Comparison of ENCODE assay signal across 8 cellular contexts in genomic region chr5:96876292-96876850, GRCh38. TPM values are rescaled to one million over a fixed set of nuclear protein-coding genes. Genes with fewer than 3 reads are reported as not detected.
A peak's percentile ranks its signal among the peaks of the same experiment; 100 is the strongest.
DNase-seq lines count a peak whose midpoint lies in the region; ATAC-seq and TF ChIP-seq lines count a peak whose summit lies in the region.

TSS of gene ERAP2 (plus strand) at chr5:96876500. CDS start at chr5:96879686, 3,186 bp downstream.

- H3K36me3 ChIP-seq in duodenal mucosa (ENCODE audit: control insufficient read depth in 1 of 2, insufficient read depth in 2 of 2, low read length in 2 of 2) (peaks cover 7 to 8% of the 10 kb centered on the region in 2 donors), vagina (no peaks in the 10 kb centered on the region)

- peak; percentile 60 for DNase-seq in DMS53 treated with DMSO at 0.1 percent for 48 hours (lab: John Stamatoyannopoulos, UW; ENCODE audit: unreplicated experiment)
- DNase-seq in mucosa of gallbladder (ENCODE audit: low spot score): no peak
- no peak for DNase-seq in vagina (ENCODE audit: extremely low spot score in 2 of 2)
- DNase-seq in effector CD8-positive, alpha-beta T cell (lab: John Stamatoyannopoulos, UW): no peak

- TF ChIP-seq CTCF in vagina (IDR thresholded peaks at IDR 0.05): no peak

- intact Hi-C loops in vagina (cut with DNase I): no loop called here

- peaks cover 34 to 37% of the 10 kb centered on the region in 2 donors for H3K4me1 ChIP-seq in duodenal mucosa (ENCODE audit: control insufficient read depth in 1 of 2, insufficient read depth in 2 of 2, low read length in 2 of 2)
- peaks cover 25% of the 10 kb centered on the region for H3K4me1 ChIP-seq in vagina

- H3K4me3 ChIP-seq in duodenal mucosa (ENCODE audit: low read depth in 1 of 2, low read length in 2 of 2) (peak within 1 kb of the TSS; percentile 91 to 95), vagina (peak within 1 kb of the TSS; percentile 48 to 67)

- TF ChIP-seq POLR2A in vagina (IDR thresholded peaks at IDR 0.05): no peak

- H3K9ac ChIP-seq in duodenal mucosa (ENCODE audit: low read depth in 1 of 2, low read length in 2 of 2): peak within 1 kb of the TSS; percentile 80 to 84

- peak within 1 kb of the TSS; percentile 20 for H3K27ac ChIP-seq in duodenal mucosa (ENCODE audit: low read depth, low read length)
- H3K27ac ChIP-seq in vagina: peak within 1 kb of the TSS; percentile 89

- H3K9me3 ChIP-seq in duodenal mucosa (ENCODE audit: control insufficient read depth in 1 of 2, low read length in 2 of 2) (no peaks in the 10 kb centered on the region), vagina (no peaks in the 10 kb centered on the region)

- peak; percentile 47 for ATAC-seq in GM19467 (IDR thresholded peaks at IDR 0.05; ENCODE audit: unreplicated experiment)
- peak; percentile 62 for ATAC-seq in HG03565 (IDR thresholded peaks at IDR 0.05; ENCODE audit: unreplicated experiment)
- ATAC-seq in SK-N-SH treated with all-trans-retinoic acid at 6 μM for 48 hours: peak; percentile 60

- H3K27me3 ChIP-seq in duodenal mucosa (ENCODE audit: control insufficient read depth in 1 of 2, insufficient read depth in 2 of 2, low read length in 2 of 2): no peaks in the 10 kb centered on the region
- H3K27me3 ChIP-seq in vagina: no peaks in the 10 kb centered on the region

TF ChIP-seq in SK-N-SH treated with all-trans-retinoic acid at 6 μM for 48 hours, 23 proteins besides CTCF, POLR2A, EP300 and RAD21:
- TF ChIP-seq SNAI2 (CRISPR knock-in tag; IDR thresholded peaks at IDR 0.05) (no peak), ZNF8 (CRISPR knock-in tag; IDR thresholded peaks at IDR 0.05) (no peak), PPARA (CRISPR knock-in tag; IDR thresholded peaks at IDR 0.05; ENCODE audit: borderline replicate concordance) (no peak), CSDC2 (CRISPR knock-in tag; IDR thresholded peaks at IDR 0.05) (no peak), CSRNP3 (CRISPR knock-in tag; IDR thresholded peaks at IDR 0.05) (no peak), ISL1 (CRISPR knock-in tag; IDR thresholded peaks at IDR 0.05) (no peak), BACH2 (CRISPR knock-in tag; IDR thresholded peaks at IDR 0.05; ENCODE audit: borderline replicate concordance) (no peak), TCF4 (CRISPR knock-in tag; IDR thresholded peaks at IDR 0.05; ENCODE audit: borderline replicate concordance) (no peak), ESRRG (CRISPR knock-in tag; IDR thresholded peaks at IDR 0.05) (no peak), GLIS3 (CRISPR knock-in tag; IDR thresholded peaks at IDR 0.05) (no peak), CREB5 (CRISPR knock-in tag; IDR thresholded peaks at IDR 0.05; ENCODE audit: low read depth) (no peak)

RNA-seq across cellular contexts. Expression of gene ERAP2, which starts in this region (rescaled TPM):
- 12.9 TPM for total RNA-seq in mucosa of gallbladder
- total RNA-seq in vagina: 16.5 TPM
